8 cellular contexts compared by ENCODE assay signal in genomic region chr21:14382835-14383595, GRCh38. TPM values are rescaled to one million over a fixed set of nuclear protein-coding genes. Genes with fewer than 3 reads are reported as not detected.
DNase-seq lines count a peak whose midpoint lies in the region; ATAC-seq lines count a peak whose summit lies in the region.

Gene HSPA13 (minus strand): TSS chr21:14383146. CDS start chr21:14383119, 27 bp downstream.

- H3K36me3 ChIP-seq in BLaER1, result peaks cover 13% of the 10 kb centered on the region

- no peaks in the 10 kb centered on the region for H3K27me3 ChIP-seq in BLaER1

- peaks cover 33% of the 10 kb centered on the region for H4K20me1 ChIP-seq in BLaER1

- peak within 1 kb of the TSS; percentile 85 for H3K27ac ChIP-seq in BLaER1

- peaks cover 37% of the 10 kb centered on the region for H3K4me1 ChIP-seq in BLaER1

- peak within 1 kb of the TSS; percentile 92 for H3K4me3 ChIP-seq in BLaER1

- ATAC-seq in GM19324 (IDR thresholded peaks at IDR 0.05; ENCODE audit: low FRiP score, unreplicated experiment) (peak; percentile 99), HG03469 (IDR thresholded peaks at IDR 0.05; ENCODE audit: unreplicated experiment) (peak; percentile 98), left colon (peak; percentile 98)

- peak within 1 kb of the TSS; percentile 86 for H3K9ac ChIP-seq in BLaER1

- intact Hi-C loops in left colon (cut with DNase I, micrococcal nuclease), result no loop called here

- peak; percentile 98 for DNase-seq in NCI-H526 treated with DMSO at 0.1 percent for 48 hours (lab: John Stamatoyannopoulos, UW)
- DNase-seq in activated CD4-positive, alpha-beta T cell treated with anti-CD3 and anti-CD28 coated beads, Interleukin-2, amount 50 U/mL, for 1 hour, result peak; percentile 99
- DNase-seq in cortex of kidney (lab: John Stamatoyannopoulos, UW), result peak; percentile 41
- DNase-seq in left colon, result peak; percentile 99 to 100
- peak; percentile 99 for DNase-seq in stimulated activated CD4-positive, alpha-beta T cell treated with anti-CD3 and anti-CD28 coated beads, Interleukin-1b, Interleukin-23, amount 100 ng/mL, for 48 hours

- H3K4me2 ChIP-seq in BLaER1, result peak within 1 kb of the TSS; percentile 88

- no peaks in the 10 kb centered on the region for H3K9me3 ChIP-seq in BLaER1

RNA-seq across cellular contexts. Expression of gene HSPA13, which starts in this region (rescaled TPM):
- 10 to 100 TPM; 11.1 to 12.2 TPM for total RNA-seq in left colon

Comparison
In these comparisons a context has a peak if more than half of its experiments do, and no peak if none do; other contexts are left out.
1. Peak in every context shown above with its lines: DNase-seq, ATAC-seq, H3K4me3 ChIP-seq and H3K27ac ChIP-seq.
2. DNase-seq: peak in every context shown above with its lines; median percentile 100 in left colon; 99 in activated CD4-positive, alpha-beta T cell treated with anti-CD3 and anti-CD28 coated beads, Interleukin-2, amount 50 U/mL, for 1 hour; 99 in stimulated activated CD4-positive, alpha-beta T cell treated with anti-CD3 and anti-CD28 coated beads, Interleukin-1b, Interleukin-23, amount 100 ng/mL, for 48 hours; 98 in NCI-H526 treated with DMSO at 0.1 percent for 48 hours; 41 in cortex of kidney.